ENCODE assay signal across 8 cellular contexts in genomic region chrX:24693453-24694202, GRCh38. TPM values are rescaled to one million over a fixed set of nuclear protein-coding genes. Genes with fewer than 3 reads are reported as not detected.
DNase-seq lines count a peak whose midpoint lies in the region; ATAC-seq and TF ChIP-seq lines count a peak whose summit lies in the region.

Gene POLA1, plus strand, starts transcription at chrX:24693918. Its CDS starts 44 bp downstream, at chrX:24693962.

- peak; percentile 99 for DNase-seq in DMS 273 (lab: John Stamatoyannopoulos, UW; ENCODE audit: unreplicated experiment)
- DNase-seq in activated T-cell treated with anti-CD3 and anti-CD28 coated beads for 24 hours (ENCODE audit: low read depth) = peak; percentile 76
- peak; percentile 72 for DNase-seq in epidermal melanocyte (ENCODE audit: insufficient read length, low spot score)
- DNase-seq in midbrain (lab: John Stamatoyannopoulos, UW) = peak; percentile 91
- peak; percentile 75 to 82 for DNase-seq in stimulated activated CD8-positive, alpha-beta memory T cell treated with anti-CD3 and anti-CD28 coated beads, Interleukin-15, amount 100 ng/mL, for 48 hours (ENCODE audit: low read depth in 2 of 2)

- peak; percentile 97 for ATAC-seq in GM21515 (IDR thresholded peaks at IDR 0.05; ENCODE audit: unreplicated experiment)

- peak within 1 kb of the TSS; percentile 87 for H3K4me2 ChIP-seq in OCI-LY3 (ENCODE audit: low read length)

- H4K20me1 ChIP-seq in OCI-LY3 (ENCODE audit: insufficient read depth, low read length) = peaks cover 13% of the 10 kb centered on the region

- peaks cover 49% of the 10 kb centered on the region for H3K79me2 ChIP-seq in OCI-LY3 (ENCODE audit: low read length)

- H3K27me3 ChIP-seq in HUES64 (ENCODE audit: insufficient read depth, low read length) = no peaks in the 10 kb centered on the region
- no peaks in the 10 kb centered on the region for H3K27me3 ChIP-seq in OCI-LY3 (ENCODE audit: low read depth, low read length)

- peaks cover 16% of the 10 kb centered on the region for H3K4me1 ChIP-seq in HUES64 (ENCODE audit: insufficient read depth, low read length)
- H3K4me1 ChIP-seq in OCI-LY3 (ENCODE audit: low read length) = peaks cover 18% of the 10 kb centered on the region

- no peak for TF ChIP-seq CTCF in OCI-LY3 (IDR thresholded peaks at IDR 0.05; ENCODE audit: low read depth, low read length)

- WGBS in HUES64 = under 1% methylated on average over 68 of the region's 70 CpGs

- H3K27ac ChIP-seq in HUES64 (ENCODE audit: low read depth, low read length) = peak within 1 kb of the TSS; percentile 79
- peak within 1 kb of the TSS; percentile 31 for H3K27ac ChIP-seq in OCI-LY3 (ENCODE audit: low read length)

- H3K9ac ChIP-seq in HUES64 (ENCODE audit: low read depth, low read length) = peak within 1 kb of the TSS; percentile 93
- peak within 1 kb of the TSS; percentile 85 for H3K9ac ChIP-seq in OCI-LY3 (ENCODE audit: low read length)

- H3K4me3 ChIP-seq in HUES64 (ENCODE audit: low read length) = peak within 1 kb of the TSS; percentile 89
- H3K4me3 ChIP-seq in OCI-LY3 (ENCODE audit: low read length) = peak within 1 kb of the TSS; percentile 91

- H3K9me3 ChIP-seq in HUES64 (ENCODE audit: insufficient read depth, low read depth, low read length) (no peaks in the 10 kb centered on the region), OCI-LY3 (ENCODE audit: insufficient read depth, low read length) (no peaks in the 10 kb centered on the region)

- H3K36me3 ChIP-seq in HUES64 (ENCODE audit: insufficient read depth, low read length) (0 out of 2 replicates have a peak, but pooled peaks cover 5% of the 10 kb centered on the region), OCI-LY3 (replicated peaks; ENCODE audit: low read depth, low read length) (peaks cover 8% of the 10 kb centered on the region)

- H2AFZ ChIP-seq in OCI-LY3 (ENCODE audit: low read depth, low read length) = peak within 1 kb of the TSS; percentile 83

RNA-seq across cellular contexts. Expression of gene POLA1, which starts in this region (rescaled TPM):
- polyA plus RNA-seq in HUES64 (2013, experiment 1 of 2) = 23.0 TPM
- 20.0 TPM for polyA plus RNA-seq in HUES64 (2013, experiment 2 of 2)

Comparison
In these comparisons a context has a peak if more than half of its experiments do, and no peak if none do; other contexts are left out.
1. Peak in every context shown above with its lines: DNase-seq, ATAC-seq, H3K4me3 ChIP-seq and H3K27ac ChIP-seq.